14 cellular contexts compared by ENCODE assay signal in the genomic region with DNA sequence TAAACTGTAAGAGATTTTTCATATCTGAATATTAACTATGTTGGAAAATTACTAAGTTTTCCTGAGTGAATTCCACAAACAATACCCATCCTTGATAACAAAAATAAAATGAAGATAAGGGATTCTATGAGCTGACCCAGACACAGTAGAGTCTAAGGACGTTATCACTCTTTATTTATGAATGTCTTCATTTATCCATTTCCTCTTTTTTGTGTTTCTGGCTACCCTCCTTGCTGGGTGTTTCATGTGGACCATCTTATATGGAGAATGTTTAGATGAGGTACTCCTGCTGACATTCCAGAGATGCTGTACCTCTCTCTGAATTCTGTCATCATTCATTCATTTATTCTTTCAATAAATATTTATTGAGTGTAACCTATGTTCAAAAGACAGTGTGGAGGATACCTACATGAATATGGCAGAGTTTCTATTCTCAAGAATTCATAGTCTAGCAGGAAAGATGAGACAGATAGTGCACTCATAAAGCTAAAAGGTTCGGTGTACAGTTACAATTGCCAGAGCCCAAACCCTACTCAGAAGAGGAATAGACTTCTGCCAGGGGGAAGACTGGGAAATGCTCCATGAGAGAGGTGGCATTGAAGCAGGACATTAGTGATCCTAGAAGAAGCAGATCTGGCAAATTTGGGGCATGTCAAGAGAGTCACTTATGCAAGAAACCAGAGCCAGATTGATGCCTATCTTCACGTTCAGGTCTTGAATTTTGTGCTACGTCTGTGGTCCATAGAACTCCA.
"Had no signal": no experiment of that assay in that cellular context is flagged by ENCODE, and none has a peak within 500 bp of the region (broad histone marks: within the 10 kb centered on the region; RNA-seq: fewer than 3 reads in every experiment).

No MANE protein-coding gene starts in this region.

- ATAC-seq: effector memory CD8-positive, alpha-beta T cell; gastrocnemius medialis; naive thymus-derived CD8-positive, alpha-beta T cell; psoas muscle; sciatic nerve; stimulated activated memory B cell treated with anti-CD40 and anti-IgM and Interleukin-4, amounts not matched to agents 10 μg/mL and 1 μg/mL and 100 μg/mL, for 72 hours had no signal

- DNase-seq: effector memory CD8-positive, alpha-beta T cell; gastrocnemius medialis; kidney glomerular epithelial cell; naive thymus-derived CD8-positive, alpha-beta T cell; psoas muscle; spleen; stimulated activated CD4-positive, alpha-beta T cell treated with anti-CD3 and anti-CD28 coated beads, Interleukin-15, amount 100 ng/mL, for 24 hours; stimulated activated CD4-positive, alpha-beta T cell treated with anti-CD3 and anti-CD28 coated beads, Interleukin-1b, Interleukin-23, amount 100 ng/mL, for 48 hours; stimulated activated CD4-positive, alpha-beta T cell treated with anti-CD3 and anti-CD28 coated beads, Interleukin-4, amount 100 ng/mL, for 24 hours; tibial artery; upper lobe of left lung; uterus had no signal
